Comparison of ENCODE assay signal across 8 cellular contexts in genomic region chr3:196941846-196942225, GRCh38. TPM values are rescaled to one million over a fixed set of nuclear protein-coding genes. Genes with fewer than 3 reads are reported as not detected.
DNase-seq lines count a peak whose midpoint lies in the region; ATAC-seq, FAIRE-seq and TF ChIP-seq lines count a peak whose summit lies in the region.

No MANE protein-coding gene starts in this region.

- H3K9me3 ChIP-seq in prostate gland: no peaks in the 10 kb centered on the region

- 1% methylated on average over 27 of the region's 28 CpGs for WGBS in prostate gland

- peak overlapping the region; percentile 90 to 100 for H3K4me3 ChIP-seq in prostate gland

- ATAC-seq in GM18907 (IDR thresholded peaks at IDR 0.05; ENCODE audit: unreplicated experiment) (peak; percentile 27), HG03196 (IDR thresholded peaks at IDR 0.05; ENCODE audit: unreplicated experiment) (peak; percentile 17)

- H3K36me3 ChIP-seq in prostate gland: peaks cover 2 to 5% of the 10 kb centered on the region in 2 donors

- DNase-seq in AG09319 (ENCODE audit: extremely low read depth, low read depth): peak; percentile 10
- DNase-seq in RCC 7860 (ENCODE audit: low spot score): peak; percentile 24
- peak; percentile 47 for DNase-seq in activated gamma-delta T cell (lab: John Stamatoyannopoulos, UW)
- peak; percentile 66 for DNase-seq in glutamatergic neuron
- DNase-seq in prostate gland (ENCODE audit: low spot score): no peak
- DNase-seq in ureter (ENCODE audit: low spot score): peak; percentile 54

- TF ChIP-seq CTCF in AG09319 (IDR thresholded peaks at IDR 0.05; ENCODE audit: low read depth, low read length) (no peak), glutamatergic neuron (IDR thresholded peaks at IDR 0.05; ENCODE audit: partially characterized antibody, unreplicated experiment) (no peak), prostate gland (IDR thresholded peaks at IDR 0.05) (no peak)

- peaks cover 25% of the 10 kb centered on the region for H3K9me3 Mint-ChIP-seq in glutamatergic neuron (ENCODE audit: unreplicated experiment)

- peak overlapping the region; percentile 100 for H3K4me3 Mint-ChIP-seq in glutamatergic neuron (ENCODE audit: unreplicated experiment)

- peak overlapping the region; percentile 96 for H3K27ac Mint-ChIP-seq in glutamatergic neuron (ENCODE audit: unreplicated experiment)

- H3K27me3 Mint-ChIP-seq in glutamatergic neuron (ENCODE audit: unreplicated experiment): peaks cover 28% of the 10 kb centered on the region

- peak overlapping the region; percentile 87 to 89 for H3K27ac ChIP-seq in prostate gland

- H3K36me3 Mint-ChIP-seq in glutamatergic neuron (ENCODE audit: unreplicated experiment): no peaks in the 10 kb centered on the region

- H3K4me1 ChIP-seq in prostate gland (replicated peaks): peaks cover 8% of the 10 kb centered on the region

- no peak for FAIRE-seq in RCC 7860 (lab: Jason Lieb, UNC)

- TF ChIP-seq POLR2A in prostate gland (IDR thresholded peaks at IDR 0.05): no peak

- peaks cover 17% of the 10 kb centered on the region for H3K4me1 Mint-ChIP-seq in glutamatergic neuron (ENCODE audit: low read depth, unreplicated experiment)

- H3K27me3 ChIP-seq in prostate gland (replicated peaks; ENCODE audit: insufficient read depth): no peaks in the 10 kb centered on the region

- intact Hi-C loops in prostate gland (cut with DNase I): loop anchor here (5.0 kb wide), 1 partner anchor 75 kb away; the partner anchor contains the start of gene SENP5

RNA-seq across cellular contexts. Expression of gene NCBP2, which starts 0.5 kb away (rescaled TPM):
- total RNA-seq in glutamatergic neuron (ENCODE audit: unreplicated experiment) (118 TPM), prostate gland (10 to 100 TPM; 35.4 to 38.2 TPM), ureter (80.9 TPM)

RNA-seq across cellular contexts. Expression of gene PIGZ, which starts 26.8 kb away (rescaled TPM):
- total RNA-seq in glutamatergic neuron (ENCODE audit: unreplicated experiment): 4.7 TPM
- 10 to 100 TPM in 1 of 2 donors, 1 to 10 TPM in 1; 4.7 to 11.3 TPM for total RNA-seq in prostate gland
- 16.3 TPM for total RNA-seq in ureter
